Comparison of ENCODE assay signal across 11 cellular contexts in the genomic region with DNA sequence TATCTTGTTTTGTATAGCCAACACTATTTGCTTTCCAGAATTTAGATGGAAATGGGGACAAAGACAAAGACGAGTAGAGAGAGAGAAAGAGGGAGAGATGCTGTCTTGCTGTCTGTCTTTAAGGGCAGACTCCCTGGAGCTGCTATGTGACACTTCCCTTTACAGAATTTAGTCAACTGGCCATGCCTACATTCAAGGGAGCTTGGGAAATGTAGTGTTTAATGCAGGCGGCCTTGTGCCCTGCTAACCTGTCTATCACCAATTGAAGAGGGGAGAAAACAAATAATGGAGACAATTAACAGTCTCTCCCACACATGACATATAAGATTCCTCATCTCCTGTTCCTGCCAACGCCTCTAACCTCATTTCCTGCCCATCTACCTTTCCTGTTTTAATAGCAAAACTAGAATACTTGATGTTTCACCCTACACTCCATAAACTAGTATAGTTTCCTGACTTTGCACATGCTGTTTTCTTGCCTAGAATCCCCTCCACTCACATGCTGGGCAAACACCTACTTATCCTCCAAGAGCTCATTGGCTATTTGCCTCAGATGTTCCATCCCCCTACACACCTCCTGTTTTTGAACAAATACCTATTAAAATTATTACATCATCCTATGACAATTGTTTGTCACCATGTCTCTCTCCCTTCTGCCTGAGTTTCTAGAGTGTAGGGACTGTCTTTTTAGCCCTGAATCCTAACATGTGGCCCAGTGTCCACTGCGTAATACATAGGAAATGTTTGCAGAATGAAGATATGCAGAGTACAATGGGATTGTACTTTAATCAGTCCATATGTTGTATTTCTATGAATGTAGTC.
A peak's percentile ranks its signal among the peaks of the same experiment; 100 is the strongest.
DNase-seq lines count a peak whose midpoint lies in the region; ATAC-seq and TF ChIP-seq lines count a peak whose summit lies in the region.
"Had no signal": no experiment of that assay in that cellular context is flagged by ENCODE, and none has a peak within 500 bp of the region (broad histone marks: within the 10 kb centered on the region; RNA-seq: fewer than 3 reads in every experiment).

No MANE protein-coding gene starts in this region.

- no peaks in the 10 kb centered on the region for H3K27me3 ChIP-seq in foreskin keratinocyte

- peak overlapping the region; percentile 27; the same call in 1 of the 2 replicates for H3K27ac ChIP-seq in VCaP
- no peak overlapping the region for H3K27ac ChIP-seq in foreskin keratinocyte
- H3K27ac ChIP-seq: HL-60 had no signal

- in situ Hi-C loops in KBM-7 (cut with MboI; ENCODE audit: low pct_unique_long_range_greater_than_20kb, low sequenced_read_pairs): no loop called here

- H3K4me1 ChIP-seq in foreskin keratinocyte: no peaks in the 10 kb centered on the region

- intact Hi-C loops in cardiac septum (cut with DNase I): no loop called here

- peak; percentile 88 for DNase-seq in DMS153 (lab: John Stamatoyannopoulos, UW)
- peak; percentile 55 for DNase-seq in KBM-7
- DNase-seq in memory B cell (ENCODE audit: low spot score in 2 of 2): no peak
- DNase-seq in HCEC 1CT: no peak
- DNase-seq in foreskin keratinocyte: no peak
- DNase-seq in cardiac septum (ENCODE audit: low spot score): no peak
- DNase-seq: HFFc6, NCI-H2227 treated with DMSO at 0.1 percent for 48 hours had no signal

- no peaks in the 10 kb centered on the region for H3K27me3 Mint-ChIP-seq in memory B cell

- no peaks in the 10 kb centered on the region for H3K36me3 Mint-ChIP-seq in memory B cell

- peak overlapping the region; percentile 45 for H3K27ac Mint-ChIP-seq in memory B cell
- H3K27ac Mint-ChIP-seq: HFFc6 had no signal

- peaks cover 32% of the 10 kb centered on the region for H3K4me1 Mint-ChIP-seq in memory B cell

- no peak overlapping the region for H3K4me3 Mint-ChIP-seq in memory B cell
- H3K4me3 Mint-ChIP-seq: HFFc6, neural crest cell had no signal

- H3K9me3 Mint-ChIP-seq in memory B cell: no peaks in the 10 kb centered on the region
- H3K9me3 Mint-ChIP-seq: HFFc6, neural crest cell had no signal

- ATAC-seq in memory B cell (ENCODE audit: low read depth): no peak
- ATAC-seq in foreskin keratinocyte: no peak

- TF ChIP-seq CTCF in VCaP (conservative IDR thresholded peaks at IDR 0.05): no peak
- no peak for TF ChIP-seq CTCF in foreskin keratinocyte (conservative IDR thresholded peaks at IDR 0.05)

Comparison
In these comparisons a context has a peak if more than half of its experiments do, and no peak if none do; other contexts are left out.
1. DNase-seq: peak in DMS153 (single experiment) and KBM-7 (single experiment); none in memory B cell (0 of 2), HCEC 1CT (single experiment), foreskin keratinocyte (0 of 2) and cardiac septum (single experiment).